In genomic region chr20:16014436-16014835, GRCh38 we compare ENCODE assay signal across 20 cellular contexts.
DNase-seq lines count a peak whose midpoint lies in the region; ATAC-seq and TF ChIP-seq lines count a peak whose summit lies in the region.
"Had no signal": no experiment of that assay in that cellular context is flagged by ENCODE, and none has a peak within 500 bp of the region (broad histone marks: within the 10 kb centered on the region; RNA-seq: fewer than 3 reads in every experiment).

No MANE protein-coding gene starts in this region.

- CTCF ChIA-PET in PC-3 (lab: Charles Lee), result no interaction called here

- H3K27me3 ChIP-seq in right cardiac atrium (ENCODE audit: control insufficient read depth, insufficient read depth) (no peaks in the 10 kb centered on the region), PC-3 (ENCODE audit: low read length) (no peaks in the 10 kb centered on the region)
- H3K27me3 ChIP-seq: BE2C; BLaER1 treated with 17β-estradiol and CSF1 and Interleukin-3, amounts not matched to agents 10 nM and 100 nM had no signal

- POLR2A ChIA-PET in PC-3 (lab: Charles Lee; ENCODE audit: unreplicated experiment), result no interaction called here

- TF ChIP-seq CTCF in PC-3 (conservative IDR thresholded peaks at IDR 0.05; ENCODE audit: low read depth, low read length), result no peak

- H3K27ac ChIP-seq in right cardiac atrium (ENCODE audit: low read length) (no peak overlapping the region), PC-3 (ENCODE audit: low read length) (no peak overlapping the region)
- H3K27ac ChIP-seq: 22Rv1; BLaER1 treated with 17β-estradiol and CSF1 and Interleukin-3, amounts not matched to agents 10 nM and 100 nM; GM23248 had no signal

- H3K9me2 ChIP-seq in PC-3 (replicated peaks; ENCODE audit: low read length), result no peaks in the 10 kb centered on the region

- no TSS peak for BruUV-seq in PC-3 (replicated peaks; lab: Mats Ljungman, UMichigan)

- H3K9me3 ChIP-seq in right cardiac atrium (ENCODE audit: control insufficient read depth, low read length) (no peaks in the 10 kb centered on the region), PC-3 (ENCODE audit: low read length) (no peaks in the 10 kb centered on the region)
- H3K9me3 ChIP-seq: BE2C had no signal

- H3K79me2 ChIP-seq in PC-3 (ENCODE audit: low read length), result no peaks in the 10 kb centered on the region

- DNase-seq in DMS 273 (lab: John Stamatoyannopoulos, UW; ENCODE audit: unreplicated experiment), result peak; percentile 50
- no peak for DNase-seq in DMS 273 treated with DMSO at 0.1 percent for 48 hours (lab: John Stamatoyannopoulos, UW)
- DNase-seq in cerebellum (ENCODE audit: low spot score), result peak; percentile 79
- no peak for DNase-seq in sciatic nerve (ENCODE audit: low spot score)
- no peak for DNase-seq in right cardiac atrium
- DNase-seq in PC-3, result no peak
- DNase-seq: AML-193; BE2C; CD4-positive, alpha-beta T cell; CD8-positive, alpha-beta memory T cell; DMS153; DND-41; GDM1; GM23248; H7; HCEC 1CT had no signal

- ATAC-seq in SK-N-SH treated with all-trans-retinoic acid at 6 μM for 48 hours (no peak), sciatic nerve (peak; percentile 75), right cardiac atrium (no peak), PC-3 (no peak), GM21515 (IDR thresholded peaks at IDR 0.05; ENCODE audit: unreplicated experiment) (no peak)

- no peak overlapping the region for H2AFZ ChIP-seq in PC-3 (ENCODE audit: low read length)
- H2AFZ ChIP-seq: GM23248 had no signal

- no peaks in the 10 kb centered on the region for H3K36me3 ChIP-seq in PC-3 (ENCODE audit: low read depth, low read length)
- H3K36me3 ChIP-seq: BE2C; BLaER1 treated with 17β-estradiol and CSF1 and Interleukin-3, amounts not matched to agents 10 nM and 100 nM had no signal

- 73% methylated on average over 2 of the region's 2 CpGs for WGBS in right cardiac atrium

- no peak overlapping the region for H3K9ac ChIP-seq in PC-3 (ENCODE audit: low read length)
- H3K9ac ChIP-seq: BLaER1 treated with 17β-estradiol and CSF1 and Interleukin-3, amounts not matched to agents 10 nM and 100 nM; GM23248 had no signal

- intact Hi-C loops in sciatic nerve (cut with DNase I), result no loop called here
- intact Hi-C loops in right cardiac atrium (cut with DNase I), result no loop called here
- intact Hi-C loops in PC-3 (cut with micrococcal nuclease), result no loop called here

- H3F3A ChIP-seq in PC-3 (ENCODE audit: low read length, unreplicated experiment), result no peaks in the 10 kb centered on the region

- H3K4me1 ChIP-seq in right cardiac atrium (ENCODE audit: control insufficient read depth, insufficient read depth, low read length) (no peaks in the 10 kb centered on the region), PC-3 (ENCODE audit: insufficient read depth, low read length) (peaks cover 22% of the 10 kb centered on the region)

- H4K20me1 ChIP-seq in PC-3 (ENCODE audit: low read length), result no peaks in the 10 kb centered on the region
- H4K20me1 ChIP-seq: BLaER1 treated with 17β-estradiol and CSF1 and Interleukin-3, amounts not matched to agents 10 nM and 100 nM had no signal

- no peak overlapping the region for H3K4me2 ChIP-seq in PC-3 (ENCODE audit: low read length)
- H3K4me2 ChIP-seq: BLaER1 treated with 17β-estradiol and CSF1 and Interleukin-3, amounts not matched to agents 10 nM and 100 nM had no signal

- no peak overlapping the region for H3K4me3 ChIP-seq in right cardiac atrium (ENCODE audit: low read length)
- no peak overlapping the region for H3K4me3 ChIP-seq in PC-3 (ENCODE audit: low read length)
- H3K4me3 ChIP-seq: BLaER1 treated with 17β-estradiol and CSF1 and Interleukin-3, amounts not matched to agents 10 nM and 100 nM; GM23248 had no signal

TF ChIP-seq in SK-N-SH treated with all-trans-retinoic acid at 6 μM for 48 hours, 23 proteins besides CTCF, POLR2A, EP300 and RAD21:
- TF ChIP-seq TCF4 (CRISPR knock-in tag; IDR thresholded peaks at IDR 0.05; ENCODE audit: borderline replicate concordance) (peak; percentile 45; the same call in 1 of the 2 replicates), CREB5 (CRISPR knock-in tag; IDR thresholded peaks at IDR 0.05; ENCODE audit: low read depth) (no peak)

Comparison
In these comparisons a context has a peak if more than half of its experiments do, and no peak if none do; other contexts are left out.
1. DNase-seq: peak in DMS 273 (single experiment) and cerebellum (single experiment); none in DMS 273 treated with DMSO at 0.1 percent for 48 hours (single experiment), sciatic nerve (single experiment), right cardiac atrium (0 of 3) and PC-3 (single experiment).